ENCODE assay signal across 1 cellular context in the genomic region with DNA sequence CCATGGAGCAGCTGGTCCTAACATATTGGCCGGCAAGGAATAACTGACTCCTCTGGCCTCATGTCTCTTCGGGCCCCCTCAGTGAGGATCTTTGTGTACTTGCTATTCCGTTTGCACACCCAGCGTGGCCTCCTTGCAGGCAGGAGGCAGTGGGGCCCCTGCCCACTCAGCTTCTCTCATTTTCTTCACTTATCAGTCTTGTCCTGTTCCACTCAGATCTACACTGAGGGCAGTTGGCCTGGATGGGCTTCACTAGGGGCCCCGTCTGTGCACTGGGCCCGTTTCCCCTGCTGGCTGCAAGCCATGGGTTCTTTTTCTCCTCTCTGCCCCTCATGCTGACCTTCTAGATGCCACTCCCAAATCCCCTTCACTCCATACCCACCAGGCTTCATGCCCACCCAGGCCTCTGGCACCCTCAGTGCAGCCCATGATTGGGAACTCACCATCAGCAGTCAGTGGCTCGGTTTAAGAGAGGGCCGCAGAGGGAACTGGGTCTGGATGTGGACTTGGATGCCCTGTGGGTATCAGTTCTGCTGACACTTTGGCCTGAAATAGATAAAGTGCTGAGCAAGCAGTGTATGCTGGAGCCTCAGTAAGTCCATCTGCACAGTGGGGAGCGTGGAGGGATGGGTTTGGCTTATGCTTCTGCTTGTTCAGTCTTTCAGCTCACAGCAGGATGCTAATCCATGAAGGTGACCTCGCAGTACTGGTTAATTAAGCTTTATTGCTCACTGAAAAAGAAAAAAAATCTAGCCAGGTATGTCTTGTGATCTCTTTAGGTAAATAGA.
TF ChIP-seq lines count a peak whose summit lies in the region.

No MANE protein-coding gene starts in this region.

TF ChIP-seq in HEK293, 187 proteins besides CTCF, POLR2A, EP300 and RAD21 (continued from another document):
- TF ChIP-seq OSR2 (tag by site-specific recombination; IDR thresholded peaks at IDR 0.05) (peak; percentile 48; the same call in 1 of the 2 replicates), ZXDB (tag by site-specific recombination; IDR thresholded peaks at IDR 0.05) (no peak), FEZF1 (tag by site-specific recombination; IDR thresholded peaks at IDR 0.05) (peak; percentile 41; the same call in 1 of the 2 replicates), ZNF140 (tag by site-specific recombination; IDR thresholded peaks at IDR 0.05) (no peak), ZNF2 (tag by site-specific recombination; IDR thresholded peaks at IDR 0.05) (no peak), HOXD13 (CRISPR knock-in tag; IDR thresholded peaks at IDR 0.05; ENCODE audit: borderline replicate concordance) (no peak), GLI4 (tag by site-specific recombination; IDR thresholded peaks at IDR 0.05) (no peak)
- TF ChIP-seq, protein P1, sequence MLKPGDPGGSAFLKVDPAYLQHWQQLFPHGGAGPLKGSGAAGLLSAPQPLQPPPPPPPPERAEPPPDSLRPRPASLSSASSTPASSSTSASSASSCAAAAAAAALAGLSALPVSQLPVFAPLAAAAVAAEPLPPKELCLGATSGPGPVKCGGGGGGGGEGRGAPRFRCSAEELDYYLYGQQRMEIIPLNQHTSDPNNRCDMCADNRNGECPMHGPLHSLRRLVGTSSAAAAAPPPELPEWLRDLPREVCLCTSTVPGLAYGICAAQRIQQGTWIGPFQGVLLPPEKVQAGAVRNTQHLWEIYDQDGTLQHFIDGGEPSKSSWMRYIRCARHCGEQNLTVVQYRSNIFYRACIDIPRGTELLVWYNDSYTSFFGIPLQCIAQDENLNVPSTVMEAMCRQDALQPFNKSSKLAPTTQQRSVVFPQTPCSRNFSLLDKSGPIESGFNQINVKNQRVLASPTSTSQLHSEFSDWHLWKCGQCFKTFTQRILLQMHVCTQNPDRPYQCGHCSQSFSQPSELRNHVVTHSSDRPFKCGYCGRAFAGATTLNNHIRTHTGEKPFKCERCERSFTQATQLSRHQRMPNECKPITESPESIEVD (tag by site-specific recombination; IDR thresholded peaks at IDR 0.05), result peak; percentile 55
- TF ChIP-seq, protein P2, sequence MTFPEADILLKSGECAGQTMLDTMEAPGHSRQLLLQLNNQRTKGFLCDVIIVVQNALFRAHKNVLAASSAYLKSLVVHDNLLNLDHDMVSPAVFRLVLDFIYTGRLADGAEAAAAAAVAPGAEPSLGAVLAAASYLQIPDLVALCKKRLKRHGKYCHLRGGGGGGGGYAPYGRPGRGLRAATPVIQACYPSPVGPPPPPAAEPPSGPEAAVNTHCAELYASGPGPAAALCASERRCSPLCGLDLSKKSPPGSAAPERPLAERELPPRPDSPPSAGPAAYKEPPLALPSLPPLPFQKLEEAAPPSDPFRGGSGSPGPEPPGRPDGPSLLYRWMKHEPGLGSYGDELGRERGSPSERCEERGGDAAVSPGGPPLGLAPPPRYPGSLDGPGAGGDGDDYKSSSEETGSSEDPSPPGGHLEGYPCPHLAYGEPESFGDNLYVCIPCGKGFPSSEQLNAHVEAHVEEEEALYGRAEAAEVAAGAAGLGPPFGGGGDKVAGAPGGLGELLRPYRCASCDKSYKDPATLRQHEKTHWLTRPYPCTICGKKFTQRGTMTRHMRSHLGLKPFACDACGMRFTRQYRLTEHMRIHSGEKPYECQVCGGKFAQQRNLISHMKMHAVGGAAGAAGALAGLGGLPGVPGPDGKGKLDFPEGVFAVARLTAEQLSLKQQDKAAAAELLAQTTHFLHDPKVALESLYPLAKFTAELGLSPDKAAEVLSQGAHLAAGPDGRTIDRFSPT (tag by site-specific recombination; IDR thresholded peaks at IDR 0.05), result 0 out of 2 replicates have a peak, but pooled peaks have one; percentile 24
